34 cellular contexts compared by ENCODE assay signal in the genomic region with DNA sequence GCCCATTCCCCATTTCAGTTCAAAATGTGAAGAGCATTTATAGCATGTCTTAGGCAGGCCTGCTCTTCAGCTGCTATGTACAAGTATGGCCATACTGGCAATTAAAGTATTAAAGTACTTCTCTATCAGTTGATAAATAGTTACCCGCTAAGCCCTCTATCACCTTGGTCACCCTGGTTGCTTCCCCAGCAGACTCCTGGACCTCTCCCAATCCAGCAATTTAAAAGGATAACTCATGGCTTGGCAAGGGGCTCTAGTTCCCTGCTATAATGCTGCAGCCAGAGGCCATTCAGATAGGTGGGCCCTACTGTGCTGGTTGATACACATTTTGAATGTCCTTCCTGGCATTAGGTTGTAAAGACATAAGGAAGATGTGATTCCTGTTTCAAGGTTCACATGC. TPM values are rescaled to one million over a fixed set of nuclear protein-coding genes. Genes with fewer than 3 reads are reported as not detected.
"Had no signal": no experiment of that assay in that cellular context is flagged by ENCODE, and none has a peak within 500 bp of the region (broad histone marks: within the 10 kb centered on the region; RNA-seq: fewer than 3 reads in every experiment).

No MANE protein-coding gene starts in this region.

- H3K27me3 ChIP-seq: SJCRH30 had no signal

- H3K4me3 ChIP-seq: PC-9, SJCRH30, SK-N-MC had no signal

- H3K36me3 ChIP-seq: SJCRH30 had no signal

- ATAC-seq: Panc1, SK-N-SH treated with all-trans-retinoic acid at 6 μM for 48 hours had no signal

- DNase-seq: Karpas-422, KBM-7, MM.1S, MV-4-11, NCI-H1092, NCI-H1105, NCI-H1417 treated with DMSO at 0.1 percent for 48 hours, NCI-H1436 treated with DMSO at 0.1 percent for 48 hours, NCI-H1694 treated with DMSO at 0.1 percent for 48 hours, NCI-H187 treated with DMSO at 0.1 percent for 48 hours, NCI-H2029, NCI-H2081, NCI-H2171 treated with DMSO at 0.1 percent for 48 hours, NCI-H2227 treated with DMSO at 0.1 percent for 48 hours, NCI-H345, NCI-H446, NCI-H510A treated with DMSO at 0.1 percent for 48 hours, NCI-H524 treated with DMSO at 0.1 percent for 48 hours, NCI-H526 treated with DMSO at 0.1 percent for 48 hours, NCI-H774, PC-9, SHP77, SIG-M5, SJCRH30 had no signal

- H2AFZ ChIP-seq: PC-9 had no signal

- H3K27ac ChIP-seq: KMS-11, PC-9, RWPE1, SJCRH30, SK-N-MC had no signal

- H3K4me2 ChIP-seq: KMS-11, PC-9 had no signal

- H3K4me1 ChIP-seq: SJCRH30 had no signal

- H3K9me3 ChIP-seq: SJCRH30 had no signal

RNA-seq across cellular contexts. Expression of gene GJB7, which starts 22.5 kb away (rescaled TPM):
- total RNA-seq: LHCN-M2, MCF 10A, OCI-LY7, PC-9, RPMI7951, SJCRH30, SK-MEL-5 had no signal

RNA-seq across cellular contexts. Expression of gene CFAP206, which starts 56.2 kb away (rescaled TPM):
- total RNA-seq: MCF 10A had no signal
